ENCODE assay signal across 8 cellular contexts in the genomic region with DNA sequence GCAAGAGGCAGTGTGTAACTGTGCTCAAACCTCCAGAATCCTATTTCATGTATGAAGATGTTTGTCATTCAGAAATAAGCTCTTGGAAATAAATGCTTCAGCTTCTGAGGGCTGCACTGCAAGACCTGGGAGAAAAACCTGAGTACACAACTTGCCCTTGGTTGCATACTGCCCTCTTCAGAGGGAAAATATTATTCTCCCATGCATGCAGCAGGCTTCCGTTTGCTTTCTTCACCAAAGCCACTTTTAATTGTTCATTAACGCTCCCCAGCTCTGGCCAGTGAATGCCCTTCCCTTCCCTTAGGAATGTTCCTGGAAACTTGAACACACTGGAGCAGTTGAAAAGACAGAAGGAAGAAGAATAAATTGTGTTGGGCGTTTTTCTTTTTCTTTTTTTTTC. TPM values are rescaled to one million over a fixed set of nuclear protein-coding genes. Genes with fewer than 3 reads are reported as not detected.
DNase-seq lines count a peak whose midpoint lies in the region; ATAC-seq and TF ChIP-seq lines count a peak whose summit lies in the region.

No MANE protein-coding gene starts in this region.

- no peaks in the 10 kb centered on the region for H3K79me2 ChIP-seq in mammary epithelial cell (ENCODE audit: insufficient read depth, low read length)

- 0% methylated on average over 3 of the region's 3 CpGs for WGBS in mammary epithelial cell (ENCODE audit: low coverage, missing lambda C conversion rate)

- H3K27me3 ChIP-seq in mammary epithelial cell (ENCODE audit: insufficient read depth, low read length): no peaks in the 10 kb centered on the region

- no peak overlapping the region for H3K4me3 ChIP-seq in mammary epithelial cell (replicated peaks in 1 of 3; ENCODE audit: insufficient read depth in 1 of 3, low read depth in 2 of 3, low read length in 3 of 3)

- no peaks in the 10 kb centered on the region for H3K36me3 Mint-ChIP-seq in naive B cell

- TF ChIP-seq CTCF in mammary epithelial cell (conservative IDR thresholded peaks at IDR 0.05 in 1 of 2, IDR thresholded peaks at IDR 0.05 in 1 of 2; ENCODE audit: extremely low read depth in 1 of 2, insufficient read depth in 1 of 2, low read depth in 1 of 2, low read length in 2 of 2): peak; percentile 42 to 72

- no peak overlapping the region for H3K9ac ChIP-seq in mammary epithelial cell (ENCODE audit: insufficient read depth, low read length)

- peaks cover 24% of the 10 kb centered on the region for H3K4me1 ChIP-seq in mammary epithelial cell (ENCODE audit: insufficient read depth, low read length)

- H3K4me2 ChIP-seq in mammary epithelial cell (ENCODE audit: insufficient read depth, low read depth, low read length): no peak overlapping the region

- CTCF ChIA-PET in mammary epithelial cell (lab: Charles Lee; ENCODE audit: low non-redundant PET): interaction anchor here (0.5 to 1.0 kb wide), 4 partner anchors 31 to 170 kb away, joined by 3 to 6 read pairs (median 4); no protein-coding TSS in a partner anchor

- DNase-seq in SIG-M5 treated with dmso at 0.1 percent for 504 hours (lab: John Stamatoyannopoulos, UW; ENCODE audit: unreplicated experiment) (peak; percentile 66), SIG-M5 (lab: John Stamatoyannopoulos, UW) (no peak), MV-4-11 (lab: John Stamatoyannopoulos, UW) (peak; percentile 49), mammary epithelial cell (peak; percentile 33), naive B cell (peak; percentile 39)
- DNase-seq in stimulated activated CD4-positive, alpha-beta T cell treated with anti-CD3 and anti-CD28 coated beads, Interleukin-4, amount 100 ng/mL, for 4 hours: no peak
- DNase-seq in stimulated activated naive CD8-positive, alpha-beta T cell treated with anti-CD3 and anti-CD28 coated beads, Interleukin-15, amount 100 ng/mL, for 72 hours: no peak

- peak overlapping the region in 1 of 8 donors; percentile 89 for H3K4me3 Mint-ChIP-seq in naive B cell
- no peak overlapping the region for H3K4me3 Mint-ChIP-seq in stimulated activated naive CD8-positive, alpha-beta T cell treated with anti-CD3 and anti-CD28 coated beads, Interleukin-15, amount 100 ng/mL, for 72 hours

- in situ Hi-C loops in mammary epithelial cell (cut with MboI; ENCODE audit: low sequenced_read_pairs in 2 of 2): no loop called here

- dilution Hi-C loops in mammary epithelial cell (cut with HindIII; ENCODE audit: low sequenced_read_pairs): no loop called here

- no peaks in the 10 kb centered on the region for H3K36me3 ChIP-seq in mammary epithelial cell (ENCODE audit: insufficient read depth, low read length)

- no TSS peak for BruUV-seq in mammary epithelial cell (replicated peaks; lab: Mats Ljungman, UMichigan)

- H3K4me1 Mint-ChIP-seq in naive B cell: peaks cover 10 to 35% (median 35%) of the 10 kb centered on the region in 3 donors
- H3K4me1 Mint-ChIP-seq in stimulated activated naive CD8-positive, alpha-beta T cell treated with anti-CD3 and anti-CD28 coated beads, Interleukin-15, amount 100 ng/mL, for 72 hours: peaks cover 29% of the 10 kb centered on the region

- peak overlapping the region in 3 of 6 donors; percentile 40 to 91 (median 73) for H3K27ac Mint-ChIP-seq in naive B cell
- H3K27ac Mint-ChIP-seq in stimulated activated naive CD8-positive, alpha-beta T cell treated with anti-CD3 and anti-CD28 coated beads, Interleukin-15, amount 100 ng/mL, for 72 hours: no peak overlapping the region

- no peak overlapping the region for H3K27ac ChIP-seq in mammary epithelial cell (ENCODE audit: insufficient read depth, low read depth, low read length)

- ATAC-seq in naive B cell (ENCODE audit: low read depth in 2 of 2): peak in 1 of 2 donors; percentile 11
- ATAC-seq in HG03039 (IDR thresholded peaks at IDR 0.05; ENCODE audit: unreplicated experiment): no peak
- no peak for ATAC-seq in stimulated activated naive CD8-positive, alpha-beta T cell treated with anti-CD3 and anti-CD28 coated beads, Interleukin-15, amount 100 ng/mL, for 72 hours

- H4K20me1 ChIP-seq in mammary epithelial cell (ENCODE audit: insufficient read depth, low read length): no peaks in the 10 kb centered on the region

- H2AFZ ChIP-seq in mammary epithelial cell (ENCODE audit: low read depth, low read length): no peak overlapping the region

- H3K9me3 ChIP-seq in mammary epithelial cell (replicated peaks; ENCODE audit: insufficient read depth, low read length): no peaks in the 10 kb centered on the region

- H3K9me3 Mint-ChIP-seq in naive B cell: no peaks in the 10 kb centered on the region
- H3K9me3 Mint-ChIP-seq in stimulated activated naive CD8-positive, alpha-beta T cell treated with anti-CD3 and anti-CD28 coated beads, Interleukin-15, amount 100 ng/mL, for 72 hours: no peaks in the 10 kb centered on the region

- intact Hi-C loops in mammary epithelial cell (cut with micrococcal nuclease): loop anchor here (1.0 to 10.0 kb wide), 6 partner anchors 20 to 403 kb away; a partner anchor contains a TSS

- H3K27me3 Mint-ChIP-seq in naive B cell: peaks cover 12 to 39% (median 19%) of the 10 kb centered on the region in 3 donors
- peaks cover 57% of the 10 kb centered on the region for H3K27me3 Mint-ChIP-seq in stimulated activated naive CD8-positive, alpha-beta T cell treated with anti-CD3 and anti-CD28 coated beads, Interleukin-15, amount 100 ng/mL, for 72 hours

RNA-seq across cellular contexts. Expression of a gene that starts 2.5 kb away (rescaled TPM):
- 1 to 10 TPM; 3.2 to 9.7 TPM for total RNA-seq in mammary epithelial cell
- polyA plus RNA-seq in mammary epithelial cell: 1.9 TPM
- 5.3 TPM for polyA minus RNA-seq in mammary epithelial cell
- polyA plus RNA-seq in naive B cell (ENCODE audit: low read depth in 6 of 6): 1 to 10 TPM in 2 of 6 donors, under 1 TPM in 4; 0.27 to 2.0 (median 0.95) TPM

Comparison
In these comparisons a context has a peak if more than half of its experiments do, and no peak if none do; other contexts are left out.
1. DNase-seq: peak in SIG-M5 treated with dmso at 0.1 percent for 504 hours (single experiment), MV-4-11 (single experiment), mammary epithelial cell (single experiment) and naive B cell (single experiment); none in SIG-M5 (single experiment), stimulated activated CD4-positive, alpha-beta T cell treated with anti-CD3 and anti-CD28 coated beads, Interleukin-4, amount 100 ng/mL, for 4 hours (0 of 2) and stimulated activated naive CD8-positive, alpha-beta T cell treated with anti-CD3 and anti-CD28 coated beads, Interleukin-15, amount 100 ng/mL, for 72 hours (0 of 2).